Comparison of ENCODE assay signal across 8 cellular contexts in the genomic region with DNA sequence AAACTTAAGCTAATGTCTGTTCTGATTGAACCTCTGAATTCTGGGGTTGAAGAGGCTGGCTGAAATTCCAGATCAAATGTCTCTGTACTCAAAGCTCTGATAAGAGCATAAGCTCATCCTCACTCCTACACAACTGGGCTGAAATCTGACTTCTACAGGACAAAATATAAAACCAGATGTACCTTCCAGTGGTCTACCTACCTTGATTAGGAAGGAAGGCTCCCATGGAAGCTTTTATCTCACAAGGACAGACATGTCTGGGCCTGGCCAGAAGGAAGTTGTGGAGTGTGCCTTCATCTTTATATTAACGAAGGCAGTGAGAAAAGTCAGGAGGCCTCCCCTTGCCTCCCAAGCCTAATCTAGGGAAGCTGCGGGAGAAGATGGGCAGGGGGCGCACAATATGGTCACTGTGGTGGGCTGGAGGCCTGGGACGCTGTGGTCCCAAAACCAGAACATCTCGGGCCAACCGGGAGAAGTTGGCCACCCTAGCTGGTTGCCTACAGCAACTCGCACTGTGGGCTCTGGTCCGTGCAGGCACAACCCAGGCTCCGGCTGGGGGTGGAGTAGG. TPM values are rescaled to one million over a fixed set of nuclear protein-coding genes. Genes with fewer than 3 reads are reported as not detected.
DNase-seq lines count a peak whose midpoint lies in the region; ATAC-seq and TF ChIP-seq lines count a peak whose summit lies in the region.

No MANE protein-coding gene starts in this region.

- H3K9me2 ChIP-seq in SK-N-SH: no peaks in the 10 kb centered on the region

- H3K9me3 ChIP-seq in A673 (ENCODE audit: low read depth, low read length, poor library complexity, severe bottlenecking): no peaks in the 10 kb centered on the region
- no peaks in the 10 kb centered on the region for H3K9me3 ChIP-seq in SK-N-SH
- H3K9me3 ChIP-seq in esophagus squamous epithelium: no peaks in the 10 kb centered on the region

- H3K4me1 ChIP-seq in A673 (ENCODE audit: insufficient read depth, low read length, poor library complexity, severe bottlenecking) (peaks cover 10% of the 10 kb centered on the region), SK-N-SH (ENCODE audit: control insufficient read depth in 1 of 2, insufficient read depth in 2 of 2, low read depth in 1 of 2, low read length in 1 of 2) (peaks cover 3 to 5% of the 10 kb centered on the region in 2 experiments; a peak in 1 of 4 replicates), esophagus squamous epithelium (peaks cover 12 to 32% (median 15%) of the 10 kb centered on the region in 3 donors), rectal smooth muscle tissue (ENCODE audit: control insufficient read depth, insufficient read depth, low read length) (peaks cover 4% of the 10 kb centered on the region)

- CTCF ChIA-PET in A673 (lab: Charles Lee) (interaction anchor here (0.7 kb wide), 1 partner anchor 257 kb away, joined by 3 read pairs; no protein-coding TSS in a partner anchor), SK-N-SH (lab: Yijun Ruan, JAX) (interaction anchor here (0.9 to 4.8 kb wide), 7 partner anchors 9 to 223 kb away, joined by 3 to 20 read pairs (median 5); a partner anchor contains a TSS)

- H3K9ac ChIP-seq in SK-N-SH (peak overlapping the region; percentile 92), rectal smooth muscle tissue (ENCODE audit: low read length) (peak overlapping the region; percentile 80)

- H3K27me3 ChIP-seq in A673 (replicated peaks; ENCODE audit: insufficient read depth, low read depth, low read length, poor library complexity) (no peaks in the 10 kb centered on the region), SK-N-SH (ENCODE audit: insufficient read depth) (no peaks in the 10 kb centered on the region), esophagus squamous epithelium (no peaks in the 10 kb centered on the region), rectal smooth muscle tissue (ENCODE audit: control insufficient read depth, insufficient read depth, low read length) (no peaks in the 10 kb centered on the region)

- DNase-seq in A673 (ENCODE audit: low spot score) (no peak), SK-N-SH (no peak), esophagus squamous epithelium (lab: John Stamatoyannopoulos, UW) (no peak), A172 (ENCODE audit: low spot score) (no peak), left lobe of liver (ENCODE audit: low spot score) (no peak), NOMO-1 treated with dmso at 0.1 percent for 144 hours (lab: John Stamatoyannopoulos, UW; ENCODE audit: unreplicated experiment) (no peak)

- H2AFZ ChIP-seq in SK-N-SH (ENCODE audit: low read depth): peak overlapping the region; percentile 94

- peak overlapping the region; percentile 81 for H3K4me2 ChIP-seq in SK-N-SH

- ATAC-seq in GM19468 (IDR thresholded peaks at IDR 0.05; ENCODE audit: extremely low read depth, unreplicated experiment) (peak; percentile 18), left lobe of liver (no peak)

- 5% methylated on average over 7 of the region's 9 CpGs for WGBS in SK-N-SH (ENCODE audit: low lambda C conversion rate)
- 0 to 7% methylated on average over 1 to 3 of the region's 9 CpGs for WGBS in esophagus squamous epithelium, 2 donors

- intact Hi-C loops in A673 (cut with micrococcal nuclease; ENCODE audit: unreplicated experiment) (no loop called here), esophagus squamous epithelium (cut with DNase I) (no loop called here)

- no peaks in the 10 kb centered on the region for H4K20me1 ChIP-seq in SK-N-SH (ENCODE audit: insufficient read depth)

- BruUV-seq in A673 (replicated peaks; lab: Mats Ljungman, UMichigan): no TSS peak

- H3K27ac ChIP-seq in A673 (ENCODE audit: low read depth, low read length, poor library complexity, severe bottlenecking): peak overlapping the region; percentile 92
- peak overlapping the region; percentile 86 to 95 for H3K27ac ChIP-seq in SK-N-SH (ENCODE audit: low read depth in 2 of 2, low read length in 1 of 2)
- peak overlapping the region; percentile 97 to 99 (median 99) for H3K27ac ChIP-seq in esophagus squamous epithelium
- peak overlapping the region; percentile 96 for H3K27ac ChIP-seq in rectal smooth muscle tissue (ENCODE audit: low read depth, low read length)

- no peak for TF ChIP-seq EP300 in SK-N-SH (IDR thresholded peaks at IDR 0.05; ENCODE audit: borderline replicate concordance in 1 of 2, low read depth in 1 of 2, low read length in 1 of 2)

- TF ChIP-seq CTCF in A673 (conservative IDR thresholded peaks at IDR 0.05; ENCODE audit: low read depth, low read length) (no peak), SK-N-SH (IDR thresholded peaks at IDR 0.05) (peak; percentile 11; the same call in 1 of the 2 replicates), esophagus squamous epithelium (IDR thresholded peaks at IDR 0.05) (no peak)

- no peak for TF ChIP-seq POLR2A in esophagus squamous epithelium (IDR thresholded peaks at IDR 0.05)

- POLR2A ChIA-PET in A673 (lab: Charles Lee; ENCODE audit: low non-redundant PET) (no interaction called here), SK-N-SH (lab: Yijun Ruan, JAX) (interaction anchor here (0.8 to 2.1 kb wide), 9 partner anchors 16 to 211 kb away, joined by 3 to 18 read pairs (median 4); a partner anchor contains a TSS)

- H3K4me3 ChIP-seq in A673 (ENCODE audit: low read depth, low read length, poor library complexity, severe bottlenecking) (peak overlapping the region; percentile 73), SK-N-SH (ENCODE audit: low read depth in 2 of 2, low read length in 1 of 2) (peak overlapping the region; percentile 68 to 74), esophagus squamous epithelium (peak overlapping the region; percentile 62 to 94 (median 85)), rectal smooth muscle tissue (ENCODE audit: low read length) (peak overlapping the region; percentile 68)

- no peak for TF ChIP-seq RAD21 in SK-N-SH (IDR thresholded peaks at IDR 0.05; ENCODE audit: low read length)

- H3F3A ChIP-seq in SK-N-SH (replicated peaks; ENCODE audit: insufficient read depth): peaks cover 22% of the 10 kb centered on the region

- H3K79me2 ChIP-seq in SK-N-SH (ENCODE audit: insufficient read depth): 0 out of 2 replicates have a peak, but pooled peaks cover 6% of the 10 kb centered on the region

- H3K36me3 ChIP-seq in A673 (ENCODE audit: insufficient read depth, low read length, poor library complexity, severe bottlenecking): peaks cover 15% of the 10 kb centered on the region
- peaks cover 23 to 30% of the 10 kb centered on the region in 2 experiments for H3K36me3 ChIP-seq in SK-N-SH (replicated peaks in 1 of 2; ENCODE audit: control insufficient read depth in 1 of 2, insufficient read depth in 2 of 2, low read length in 1 of 2)
- peaks cover 0 to 20% (median 0%) of the 10 kb centered on the region in 3 donors for H3K36me3 ChIP-seq in esophagus squamous epithelium
- no peaks in the 10 kb centered on the region for H3K36me3 ChIP-seq in rectal smooth muscle tissue (ENCODE audit: control insufficient read depth, insufficient read depth, low read length)

TF ChIP-seq in SK-N-SH, 30 proteins besides CTCF, POLR2A, EP300 and RAD21:
- TF ChIP-seq RXRA (IDR thresholded peaks at IDR 0.05; ENCODE audit: borderline replicate concordance, low read depth): no peak
- no peak for TF ChIP-seq SMC3 (IDR thresholded peaks at IDR 0.05; ENCODE audit: low read depth, low read length)
- no peak for TF ChIP-seq GATA2 (CRISPR knock-in tag; IDR thresholded peaks at IDR 0.05)
- TF ChIP-seq TCF12 (IDR thresholded peaks at IDR 0.05): no peak
- no peak for TF ChIP-seq RFX5 (IDR thresholded peaks at IDR 0.05; ENCODE audit: low read length)
- no peak for TF ChIP-seq ELF1 (IDR thresholded peaks at IDR 0.05)
TF ChIP-seq in SK-N-SH: peak in this region for 0.

RNA-seq across cellular contexts. Expression of a gene that starts 55.6 kb away (rescaled TPM):
- 17.2 and 17.6 TPM in 2 replicates for total RNA-seq in A673 (2021)
- 10.4 and 10.9 TPM in 2 replicates for polyA plus RNA-seq in SK-N-SH (2012; rRNA removed)
- 7.0 and 8.0 TPM in 2 replicates for polyA plus RNA-seq in SK-N-SH (2012; cell fraction: cytosol; rRNA removed)
- polyA plus RNA-seq in SK-N-SH (2012; cell fraction: nucleus; rRNA removed): 54.8 and 61.1 TPM in 2 replicates
- 1 to 10 TPM; 2.3 to 6.9 (median 3.8) TPM for total RNA-seq in esophagus squamous epithelium
- total RNA-seq in A172 (2014; rRNA removed; shearing (Covaris generic)): 3.6 and 6.4 TPM in 2 replicates
- 3.1 TPM for total RNA-seq in left lobe of liver
